Comparison of ENCODE assay signal across 31 cellular contexts in genomic region chr12:25213338-25213737, GRCh38. TPM values are rescaled to one million over a fixed set of nuclear protein-coding genes. Genes with fewer than 3 reads are reported as not detected.
"Had no signal": no experiment of that assay in that cellular context is flagged by ENCODE, and none has a peak within 500 bp of the region (broad histone marks: within the 10 kb centered on the region; RNA-seq: fewer than 3 reads in every experiment).

No MANE protein-coding gene starts in this region.

- H3K36me3 Mint-ChIP-seq: neural progenitor cell had no signal

- H3K27ac Mint-ChIP-seq: mesothelial cell of epicardium; natural killer cell; nephron progenitor cell; neural progenitor cell; progenitor cell of endocrine pancreas; stimulated activated naive CD8-positive, alpha-beta T cell treated with anti-CD3 and anti-CD28 coated beads, Interleukin-15, Interleukin-2, amounts not matched to agents 100 ng/mL and 50 ng/mL, for 24 hours had no signal

- H3K27ac ChIP-seq: left lung, lower lobe of right lung, neural progenitor cell, neutrophil, ovary, right atrium auricular region, suprapubic skin, thoracic aorta, tibial artery, upper lobe of right lung had no signal

- H3K4me1 ChIP-seq: left lung, lower lobe of right lung, neural progenitor cell, right atrium auricular region, suprapubic skin, tibial artery, upper lobe of right lung had no signal

- H2AFZ ChIP-seq: neural progenitor cell had no signal

- ATAC-seq: left colon, left lung, lower lobe of right lung, natural killer cell, sciatic nerve, upper lobe of right lung had no signal

- H3K27me3 Mint-ChIP-seq: naive B cell; progenitor cell of endocrine pancreas; stimulated activated naive CD8-positive, alpha-beta T cell treated with anti-CD3 and anti-CD28 coated beads, Interleukin-15, Interleukin-2, amounts not matched to agents 100 ng/mL and 50 ng/mL, for 24 hours had no signal

- H3K4me3 Mint-ChIP-seq: mesothelial cell of epicardium; naive B cell; natural killer cell; nephron progenitor cell; neural progenitor cell; stimulated activated naive CD8-positive, alpha-beta T cell treated with anti-CD3 and anti-CD28 coated beads, Interleukin-15, Interleukin-2, amounts not matched to agents 100 ng/mL and 50 ng/mL, for 24 hours had no signal

- H3K9ac ChIP-seq: neural progenitor cell had no signal

- H3K4me3 ChIP-seq: left lung, lower lobe of right lung, neural progenitor cell, ovary, right atrium auricular region, skin epidermis, suprapubic skin, thoracic aorta, tibial artery, upper lobe of right lung had no signal

- H3K27me3 ChIP-seq: left lung, neural progenitor cell, neutrophil, ovary, right atrium auricular region, suprapubic skin, tibial artery, upper lobe of right lung had no signal

- DNase-seq: hippocampal formation; left colon; left lung; lower lobe of right lung; mammary epithelial cell; mesendoderm; naive B cell; natural killer cell; nephron progenitor cell; ovary; stimulated activated CD4-positive, alpha-beta T cell treated with anti-CD3 and anti-CD28 coated beads, Interleukin-12 subunit alpha, Interleukin-12 subunit beta, amount 100 ng/mL, for 4 hours; stimulated activated CD4-positive, alpha-beta T cell treated with anti-CD3 and anti-CD28 coated beads, Interleukin-15, amount 100 ng/mL, for 24 hours; stimulated activated CD4-positive, alpha-beta T cell treated with anti-CD3 and anti-CD28 coated beads, Interleukin-2, amount 100 ng/mL, for 24 hours; stimulated activated CD4-positive, alpha-beta T cell treated with anti-CD3 and anti-CD28 coated beads, Interleukin-4, amount 100 ng/mL, for 1 hour; stimulated activated naive CD4-positive, alpha-beta T cell; tibial artery; trophoblast cell; upper lobe of right lung had no signal

- H3K4me2 ChIP-seq: neural progenitor cell had no signal

- FAIRE-seq: keratinocyte, urothelium cell line had no signal

- H3K4me1 Mint-ChIP-seq: mesothelial cell of epicardium, naive B cell, nephron progenitor cell, neural progenitor cell had no signal

- H3K9me3 Mint-ChIP-seq: mesothelial cell of epicardium; naive B cell; natural killer cell; nephron progenitor cell; neural progenitor cell; stimulated activated naive CD8-positive, alpha-beta T cell treated with anti-CD3 and anti-CD28 coated beads, Interleukin-15, Interleukin-2, amounts not matched to agents 100 ng/mL and 50 ng/mL, for 24 hours had no signal

- H3K36me3 ChIP-seq: ovary, right atrium auricular region, suprapubic skin, thoracic aorta had no signal

- H3K9me3 ChIP-seq: left lung, lower lobe of right lung, neutrophil, ovary, right atrium auricular region, suprapubic skin, thoracic aorta, tibial artery, upper lobe of right lung had no signal

RNA-seq across cellular contexts. Expression of gene DNAI7, which starts 18.4 kb away (rescaled TPM):
- total RNA-seq: pulmonary artery endothelial cell, thoracic aorta had no signal
